8 cellular contexts compared by ENCODE assay signal in genomic region chr9:97900738-97901565, GRCh38. TPM values are rescaled to one million over a fixed set of nuclear protein-coding genes. Genes with fewer than 3 reads are reported as not detected.
DNase-seq lines count a peak whose midpoint lies in the region; ATAC-seq and TF ChIP-seq lines count a peak whose summit lies in the region.

No MANE protein-coding gene starts in this region.

- no TSS peak for BruUV-seq in Panc1 (replicated peaks; lab: Mats Ljungman, UMichigan)

- intact Hi-C loops in Panc1 (cut with micrococcal nuclease; ENCODE audit: unreplicated experiment) = loop anchor here (1.0 kb wide), 1 partner anchor 191 kb away; no protein-coding TSS in a partner anchor

- POLR2A ChIA-PET in Panc1 (lab: Charles Lee) = no interaction called here

- H3K27ac ChIP-seq in Panc1 (ENCODE audit: low read length) (no peak overlapping the region), neural cell (ENCODE audit: low read length) (no peak overlapping the region)

- in situ Hi-C loops in Panc1 (cut with HindIII; ENCODE audit: low pct_unique_long_range_greater_than_20kb, low sequenced_read_pairs) = no loop called here

- TF ChIP-seq EP300 in neural cell (conservative IDR thresholded peaks at IDR 0.05; ENCODE audit: poor library complexity, severe bottlenecking) = no peak

- H3K9me3 ChIP-seq in Panc1 (ENCODE audit: control insufficient read depth, insufficient read depth, low read depth, low read length) (no peaks in the 10 kb centered on the region), neural cell (ENCODE audit: low read length) (no peaks in the 10 kb centered on the region)

- peak; percentile 79 for TF ChIP-seq CTCF in Panc1 (IDR thresholded peaks at IDR 0.05)
- peak; percentile 81 for TF ChIP-seq CTCF in epithelial cell of esophagus (IDR thresholded peaks at IDR 0.05; ENCODE audit: insufficient read depth, low read depth, low read length, missing control alignments)
- peak; percentile 64 for TF ChIP-seq CTCF in neural cell (IDR thresholded peaks at IDR 0.05; ENCODE audit: poor library complexity, severe bottlenecking)

- no peaks in the 10 kb centered on the region for H4K20me1 ChIP-seq in neural cell (ENCODE audit: insufficient read depth)

- no peaks in the 10 kb centered on the region for H3K9me2 ChIP-seq in neural cell (ENCODE audit: insufficient read depth, low read length)

- H3K4me2 ChIP-seq in neural cell (ENCODE audit: low read length) = no peak overlapping the region

- H3K27me3 ChIP-seq in Panc1 (ENCODE audit: control insufficient read depth, insufficient read depth, low read length) (no peaks in the 10 kb centered on the region), neural cell (ENCODE audit: insufficient read depth, low read depth, low read length) (no peaks in the 10 kb centered on the region)

- H3K4me3 ChIP-seq in Panc1 (ENCODE audit: low read depth in 2 of 2, low read length in 2 of 2) (no peak overlapping the region), epithelial cell of esophagus (ENCODE audit: low read length) (no peak overlapping the region), neural cell (ENCODE audit: low read length) (no peak overlapping the region)

- H3K79me2 ChIP-seq in neural cell (replicated peaks; ENCODE audit: insufficient read depth, low read length) = no peaks in the 10 kb centered on the region

- H3K36me3 ChIP-seq in Panc1 (ENCODE audit: control insufficient read depth, insufficient read depth, low read length) (no peaks in the 10 kb centered on the region), neural cell (ENCODE audit: insufficient read depth, low read length) (no peaks in the 10 kb centered on the region)

- DNase-seq in NCI-H1436 (lab: John Stamatoyannopoulos, UW) = peak; percentile 16
- DNase-seq in NCI-H1436 treated with DMSO at 0.1 percent for 48 hours (lab: John Stamatoyannopoulos, UW) = no peak
- DNase-seq in HPDE6-E6E7 (ENCODE audit: extremely low spot score) = peak; percentile 37
- no peak for DNase-seq in Panc1 (ENCODE audit: low read depth, low spot score)
- peak; percentile 65 for DNase-seq in epithelial cell of esophagus (ENCODE audit: low read depth)
- DNase-seq in occipital lobe (lab: John Stamatoyannopoulos, UW) = no peak
- DNase-seq in stimulated activated CD4-positive, alpha-beta T cell treated with anti-CD3 and anti-CD28 coated beads, Interleukin-12 subunit alpha, Interleukin-12 subunit beta, amount 100 ng/mL, for 4 hours = no peak

- no peak overlapping the region for H3K9ac ChIP-seq in neural cell (ENCODE audit: low read length)

- TF ChIP-seq RAD21 in neural cell (conservative IDR thresholded peaks at IDR 0.05) = peak; percentile 58

- H2AFZ ChIP-seq in neural cell (ENCODE audit: low read depth, low read length) = no peak overlapping the region

- H3K4me1 ChIP-seq in Panc1 (ENCODE audit: control insufficient read depth, insufficient read depth, low read length) = no peaks in the 10 kb centered on the region

- no peaks in the 10 kb centered on the region for H3F3A ChIP-seq in neural cell (ENCODE audit: insufficient read depth, low read length, poor library complexity, severe bottlenecking)

- CTCF ChIA-PET in Panc1 (lab: Charles Lee) = interaction anchor here (0.7 kb wide), 2 partner anchors 9 to 21 kb away, joined by 3 read pairs; no protein-coding TSS in a partner anchor

- ATAC-seq in Panc1 = no peak

TF ChIP-seq in neural cell, 6 proteins besides CTCF, POLR2A, EP300 and RAD21:
- TF ChIP-seq SMC3 (conservative IDR thresholded peaks at IDR 0.05; ENCODE audit: poor library complexity) = peak; percentile 58
- TF ChIP-seq POLR2AphosphoS5 (IDR thresholded peaks at IDR 0.05) = no peak
- TF ChIP-seq EZH2 (IDR thresholded peaks at IDR 0.05; ENCODE audit: borderline replicate concordance, insufficient read depth, low read length, poor library complexity, severe bottlenecking) = no peak

RNA-seq across cellular contexts. Expression of gene TRMO, which starts 21.3 kb away (rescaled TPM):
- 10.4 TPM for total RNA-seq in Panc1 (2021; ENCODE audit: unreplicated experiment)
- 6.4 TPM for polyA plus RNA-seq in Panc1 (2012; ENCODE audit: insufficient read length)
- 15.0 and 15.4 TPM in 2 replicates for polyA plus RNA-seq in neural cell
- polyA minus RNA-seq in neural cell = 24.5 and 27.5 TPM in 2 replicates
- 14.7 TPM for total RNA-seq in occipital lobe

RNA-seq across cellular contexts. Expression of gene HEMGN, which starts 37.0 kb away (rescaled TPM):
- not detected for total RNA-seq in Panc1 (2021; ENCODE audit: unreplicated experiment)
- polyA plus RNA-seq in Panc1 (2012; ENCODE audit: insufficient read length) = not detected
- polyA plus RNA-seq in neural cell = not detected in 2 replicates
- not detected in 2 replicates for polyA minus RNA-seq in neural cell
- total RNA-seq in occipital lobe = 3.9 TPM

RNA-seq across cellular contexts. Expression of gene FOXE1, which starts 47.9 kb away (rescaled TPM):
- total RNA-seq in Panc1 (2021; ENCODE audit: unreplicated experiment) = 0.82 TPM
- 0.67 TPM for polyA plus RNA-seq in Panc1 (2012; ENCODE audit: insufficient read length)
- polyA plus RNA-seq in neural cell = 0.14 TPM in 1 of 2 replicates, not detected in the other
- not detected in 2 replicates for polyA minus RNA-seq in neural cell
- not detected for total RNA-seq in occipital lobe

Comparison
In these comparisons a context has a peak if more than half of its experiments do, and no peak if none do; other contexts are left out.
1. DNase-seq: peak in NCI-H1436 (single experiment), HPDE6-E6E7 (single experiment) and epithelial cell of esophagus (single experiment); none in NCI-H1436 treated with DMSO at 0.1 percent for 48 hours (single experiment), Panc1 (single experiment), occipital lobe (single experiment) and stimulated activated CD4-positive, alpha-beta T cell treated with anti-CD3 and anti-CD28 coated beads, Interleukin-12 subunit alpha, Interleukin-12 subunit beta, amount 100 ng/mL, for 4 hours (single experiment).
2. Peak in every context shown above with its lines, with median percentiles within 50 percentile points of each other: CTCF ChIP-seq.